10 cellular contexts compared by ENCODE assay signal in genomic region chr2:79876430-79876829, GRCh38.
DNase-seq lines count a peak whose midpoint lies in the region; ATAC-seq and TF ChIP-seq lines count a peak whose summit lies in the region.
"Had no signal": no experiment of that assay in that cellular context is flagged by ENCODE, and none has a peak within 500 bp of the region (broad histone marks: within the 10 kb centered on the region; RNA-seq: fewer than 3 reads in every experiment).

No MANE protein-coding gene starts in this region.

- no peaks in the 10 kb centered on the region for H3K27me3 Mint-ChIP-seq in activated T-cell treated with anti-CD3 and anti-CD28 coated beads, Interleukin-2, amount 50 U/mL, for 4 hours (ENCODE audit: low read depth)
- H3K27me3 Mint-ChIP-seq: memory B cell had no signal

- H3K27ac Mint-ChIP-seq in activated naive CD4-positive, alpha-beta T cell treated with anti-CD3 and anti-CD28 coated beads, Interleukin-2, amount 50 U/mL, for 72 hours: no peak overlapping the region
- H3K27ac Mint-ChIP-seq: memory B cell had no signal

- TF ChIP-seq CTCF in GM12872 (IDR thresholded peaks at IDR 0.05; ENCODE audit: insufficient read depth, low read depth, low read length): peak; percentile 39; the same call in 2 of the 3 replicates

- H3K4me1 Mint-ChIP-seq in activated T-cell treated with anti-CD3 and anti-CD28 coated beads, Interleukin-2, amount 50 U/mL, for 4 hours (ENCODE audit: low read depth): no peaks in the 10 kb centered on the region
- H3K4me1 Mint-ChIP-seq: memory B cell had no signal

- intact Hi-C loops in head of caudate nucleus (cut with DNase I): no loop called here

- in situ Hi-C loops in ACHN (cut with HindIII; ENCODE audit: low pct_ligation_motif_present, low pct_unique_long_range_greater_than_20kb, low sequenced_read_pairs): no loop called here

- no peak overlapping the region for H3K4me3 Mint-ChIP-seq in activated T-cell treated with anti-CD3 and anti-CD28 coated beads, Interleukin-2, amount 50 U/mL, for 4 hours
- H3K4me3 Mint-ChIP-seq: memory B cell had no signal

- peak; percentile 33 for DNase-seq in ACHN
- peak; percentile 25 for DNase-seq in OCI-M1 (lab: John Stamatoyannopoulos, UW)
- peak in 28 of 42 donors; percentile 4 to 69 (median 34) for DNase-seq in head of caudate nucleus
- DNase-seq in activated naive CD4-positive, alpha-beta T cell treated with anti-CD3 and anti-CD28 coated beads, Interleukin-2, amount 50 U/mL, for 72 hours (ENCODE audit: low spot score in 2 of 2): no peak
- no peak for DNase-seq in activated T-cell treated with anti-CD3 and anti-CD28 coated beads, Interleukin-2, amount 50 U/mL, for 4 hours
- DNase-seq: NCI-H1048 had no signal

- ATAC-seq in HG03354 (IDR thresholded peaks at IDR 0.05; ENCODE audit: poor library complexity, severe bottlenecking, unreplicated experiment): no peak
- no peak for ATAC-seq in GM19324 (IDR thresholded peaks at IDR 0.05; ENCODE audit: low FRiP score, unreplicated experiment)
- ATAC-seq in activated naive CD4-positive, alpha-beta T cell treated with anti-CD3 and anti-CD28 coated beads, Interleukin-2, amount 50 U/mL, for 72 hours: no peak
- no peak for ATAC-seq in activated T-cell treated with anti-CD3 and anti-CD28 coated beads, Interleukin-2, amount 50 U/mL, for 4 hours

- peaks cover 0 to 6% of the 10 kb centered on the region in 2 donors for H3K36me3 Mint-ChIP-seq in activated naive CD4-positive, alpha-beta T cell treated with anti-CD3 and anti-CD28 coated beads, Interleukin-2, amount 50 U/mL, for 72 hours
- H3K36me3 Mint-ChIP-seq in activated T-cell treated with anti-CD3 and anti-CD28 coated beads, Interleukin-2, amount 50 U/mL, for 4 hours (ENCODE audit: insufficient read depth): no peaks in the 10 kb centered on the region
- H3K36me3 Mint-ChIP-seq: memory B cell had no signal

- peaks cover 9 to 16% of the 10 kb centered on the region in 2 donors for H3K9me3 Mint-ChIP-seq in activated naive CD4-positive, alpha-beta T cell treated with anti-CD3 and anti-CD28 coated beads, Interleukin-2, amount 50 U/mL, for 72 hours
- H3K9me3 Mint-ChIP-seq in activated T-cell treated with anti-CD3 and anti-CD28 coated beads, Interleukin-2, amount 50 U/mL, for 4 hours: peaks cover 5% of the 10 kb centered on the region

Comparison
In these comparisons a context has a peak if more than half of its experiments do, and no peak if none do; other contexts are left out.
1. DNase-seq: peak in ACHN (single experiment), OCI-M1 (single experiment) and head of caudate nucleus (28 of 42); none in activated naive CD4-positive, alpha-beta T cell treated with anti-CD3 and anti-CD28 coated beads, Interleukin-2, amount 50 U/mL, for 72 hours (0 of 2) and activated T-cell treated with anti-CD3 and anti-CD28 coated beads, Interleukin-2, amount 50 U/mL, for 4 hours (single experiment).